ENCODE assay signal across 26 cellular contexts in genomic region chr11:83449338-83449913, GRCh38.
DNase-seq lines count a peak whose midpoint lies in the region; ATAC-seq, FAIRE-seq and TF ChIP-seq lines count a peak whose summit lies in the region.
"Had no signal": no experiment of that assay in that cellular context is flagged by ENCODE, and none has a peak within 500 bp of the region (broad histone marks: within the 10 kb centered on the region; RNA-seq: fewer than 3 reads in every experiment).

No MANE protein-coding gene starts in this region.

- peak; percentile 24 for FAIRE-seq in GM12892 (lab: Jason Lieb, UNC)
- FAIRE-seq: endothelial cell of umbilical vein had no signal

- H3K9ac ChIP-seq in endodermal cell (ENCODE audit: extremely low read depth, low read length, poor library complexity, severe bottlenecking): no peak overlapping the region

- 97 to 100% methylated on average over 1 to 4 of the region's 4 CpGs for WGBS in endodermal cell (ENCODE audit: insufficient coverage in 1 of 2, insufficient read length in 1 of 2), 2 experiments
- 83 to 85% methylated on average over 4 of the region's 4 CpGs for WGBS in sigmoid colon, 2 donors

- H3K27ac ChIP-seq in endodermal cell (ENCODE audit: low read depth, low read length) (no peak overlapping the region), sigmoid colon (no peak overlapping the region)
- H3K27ac ChIP-seq: foreskin keratinocyte, uterus, VCaP had no signal

- H3K27me3 ChIP-seq in endodermal cell (ENCODE audit: control insufficient read depth, insufficient read depth, low read length, poor library complexity, severe bottlenecking) (no peaks in the 10 kb centered on the region), sigmoid colon (no peaks in the 10 kb centered on the region)
- H3K27me3 ChIP-seq: foreskin keratinocyte, uterus had no signal

- DNase-seq in GM12892 (ENCODE audit: insufficient read length): no peak
- DNase-seq in endodermal cell: no peak
- DNase-seq in sigmoid colon: no peak
- no peak for DNase-seq in WTC11 (ENCODE audit: low spot score)
- DNase-seq in mucosa of descending colon: no peak
- DNase-seq in foreskin melanocyte: no peak
- DNase-seq: activated CD4-positive, alpha-beta memory T cell treated with anti-CD3 and anti-CD28 coated beads, Interleukin-2, amount 10 ng/mL, durations not matched to agents 7 days and 5 days; activated naive CD8-positive, alpha-beta T cell treated with anti-CD3 and anti-CD28 coated beads, Interleukin-2, amount 10 ng/mL, durations not matched to agents 7 days and 5 days; activated T-cell treated with anti-CD3 and anti-CD28 coated beads, Interleukin-2, amount 50 U/mL, for 72 hours; CD8-positive, alpha-beta T cell; kidney glomerular epithelial cell; naive thymus-derived CD8-positive, alpha-beta T cell; NCI-H1694; NCI-H345; posterior cingulate gyrus; stimulated activated CD4-positive, alpha-beta T cell treated with anti-CD3 and anti-CD28 coated beads, Interleukin-4, amount 100 ng/mL, for 4 hours; substantia nigra; T-helper 1 cell; uterus had no signal

- TF ChIP-seq EP300 in sigmoid colon (IDR thresholded peaks at IDR 0.05): no peak

- H3K4me1 ChIP-seq in endodermal cell (ENCODE audit: control insufficient read depth, insufficient read depth, low read length): no peaks in the 10 kb centered on the region
- H3K4me1 ChIP-seq in sigmoid colon: no peaks in the 10 kb centered on the region
- H3K4me1 ChIP-seq in mucosa of descending colon (ENCODE audit: low read depth): no peaks in the 10 kb centered on the region
- H3K4me1 ChIP-seq: foreskin keratinocyte, uterus had no signal

- H3K36me3 ChIP-seq in endodermal cell (ENCODE audit: control insufficient read depth, insufficient read depth, low read length) (no peaks in the 10 kb centered on the region), sigmoid colon (no peaks in the 10 kb centered on the region), mucosa of descending colon (ENCODE audit: low read depth) (no peaks in the 10 kb centered on the region)
- H3K36me3 ChIP-seq: uterus had no signal

- intact Hi-C loops in sigmoid colon (cut with DNase I): no loop called here
- intact Hi-C loops in mucosa of descending colon (cut with DNase I, micrococcal nuclease): no loop called here

- TF ChIP-seq POLR2A in GM12892 (IDR thresholded peaks at IDR 0.05; ENCODE audit: low read depth, low read length) (no peak), sigmoid colon (IDR thresholded peaks at IDR 0.05) (no peak)

- CTCF ChIA-PET in WTC11 (lab: Charles Lee): no interaction called here

- H3K9me3 Mint-ChIP-seq in endodermal cell (peaks cover 10% of the 10 kb centered on the region), WTC11 (peaks cover 7% of the 10 kb centered on the region)
- H3K9me3 Mint-ChIP-seq: activated CD4-positive, alpha-beta memory T cell treated with anti-CD3 and anti-CD28 coated beads, Interleukin-2, amount 10 ng/mL, durations not matched to agents 7 days and 5 days; activated naive CD8-positive, alpha-beta T cell treated with anti-CD3 and anti-CD28 coated beads, Interleukin-2, amount 10 ng/mL, durations not matched to agents 7 days and 5 days; activated T-cell treated with anti-CD3 and anti-CD28 coated beads, Interleukin-2, amount 50 U/mL, for 72 hours; CD8-positive, alpha-beta T cell; memory B cell; naive thymus-derived CD8-positive, alpha-beta T cell had no signal

- no peaks in the 10 kb centered on the region for H3K27me3 Mint-ChIP-seq in endodermal cell (ENCODE audit: insufficient read depth)
- H3K27me3 Mint-ChIP-seq in WTC11 (ENCODE audit: low read depth): peaks cover 7% of the 10 kb centered on the region; the same call in 1 of the 2 replicates
- H3K27me3 Mint-ChIP-seq: activated CD4-positive, alpha-beta memory T cell treated with anti-CD3 and anti-CD28 coated beads, Interleukin-2, amount 10 ng/mL, durations not matched to agents 7 days and 5 days had no signal

- H3K4me3 Mint-ChIP-seq in endodermal cell (no peak overlapping the region), WTC11 (no peak overlapping the region)
- H3K4me3 Mint-ChIP-seq: activated CD4-positive, alpha-beta memory T cell treated with anti-CD3 and anti-CD28 coated beads, Interleukin-2, amount 10 ng/mL, durations not matched to agents 7 days and 5 days; activated naive CD8-positive, alpha-beta T cell treated with anti-CD3 and anti-CD28 coated beads, Interleukin-2, amount 10 ng/mL, durations not matched to agents 7 days and 5 days; activated T-cell treated with anti-CD3 and anti-CD28 coated beads, Interleukin-2, amount 50 U/mL, for 72 hours; CD8-positive, alpha-beta T cell; memory B cell; naive thymus-derived CD8-positive, alpha-beta T cell had no signal

- H3K36me3 Mint-ChIP-seq in endodermal cell (ENCODE audit: low read depth): peaks cover 34% of the 10 kb centered on the region
- H3K36me3 Mint-ChIP-seq in WTC11: peaks cover 4% of the 10 kb centered on the region; the same call in 1 of the 2 replicates
- H3K36me3 Mint-ChIP-seq: activated naive CD8-positive, alpha-beta T cell treated with anti-CD3 and anti-CD28 coated beads, Interleukin-2, amount 10 ng/mL, durations not matched to agents 7 days and 5 days; CD8-positive, alpha-beta T cell; memory B cell; naive thymus-derived CD8-positive, alpha-beta T cell had no signal

- H3K4me1 Mint-ChIP-seq in endodermal cell (no peaks in the 10 kb centered on the region), WTC11 (no peaks in the 10 kb centered on the region)
- H3K4me1 Mint-ChIP-seq: activated CD4-positive, alpha-beta memory T cell treated with anti-CD3 and anti-CD28 coated beads, Interleukin-2, amount 10 ng/mL, durations not matched to agents 7 days and 5 days; activated naive CD8-positive, alpha-beta T cell treated with anti-CD3 and anti-CD28 coated beads, Interleukin-2, amount 10 ng/mL, durations not matched to agents 7 days and 5 days; memory B cell; naive thymus-derived CD8-positive, alpha-beta T cell had no signal

- POLR2A ChIA-PET in WTC11 (lab: Charles Lee): no interaction called here

- H3K27ac Mint-ChIP-seq in endodermal cell: no peak overlapping the region
- H3K27ac Mint-ChIP-seq in WTC11: no peak overlapping the region
- H3K27ac Mint-ChIP-seq: activated CD4-positive, alpha-beta memory T cell treated with anti-CD3 and anti-CD28 coated beads, Interleukin-2, amount 10 ng/mL, durations not matched to agents 7 days and 5 days; activated naive CD8-positive, alpha-beta T cell treated with anti-CD3 and anti-CD28 coated beads, Interleukin-2, amount 10 ng/mL, durations not matched to agents 7 days and 5 days; activated T-cell treated with anti-CD3 and anti-CD28 coated beads, Interleukin-2, amount 50 U/mL, for 72 hours; CD8-positive, alpha-beta T cell; memory B cell; naive thymus-derived CD8-positive, alpha-beta T cell had no signal

- peak overlapping the region; percentile 65 for H3K4me3 ChIP-seq in endodermal cell (ENCODE audit: low read length)
- H3K4me3 ChIP-seq in sigmoid colon: no peak overlapping the region
- H3K4me3 ChIP-seq in mucosa of descending colon: no peak overlapping the region
- H3K4me3 ChIP-seq: smooth muscle cell, uterus had no signal

- TF ChIP-seq CTCF in endodermal cell (conservative IDR thresholded peaks at IDR 0.05) (no peak), sigmoid colon (IDR thresholded peaks at IDR 0.05) (no peak), WTC11 (IDR thresholded peaks at IDR 0.05) (no peak), mucosa of descending colon (IDR thresholded peaks at IDR 0.05) (no peak)

- peak; percentile 60 for ATAC-seq in GM21381 (IDR thresholded peaks at IDR 0.05; ENCODE audit: unreplicated experiment)
- ATAC-seq in HG03159 (IDR thresholded peaks at IDR 0.05; ENCODE audit: unreplicated experiment): peak; percentile 93
- ATAC-seq in WTC11: no peak
- ATAC-seq in mucosa of descending colon: no peak
- ATAC-seq: CD8-positive, alpha-beta T cell; naive thymus-derived CD8-positive, alpha-beta T cell had no signal

- H3K9me3 ChIP-seq in endodermal cell (ENCODE audit: control insufficient read depth, low read length): peaks cover 32% of the 10 kb centered on the region
- no peaks in the 10 kb centered on the region for H3K9me3 ChIP-seq in sigmoid colon
- no peaks in the 10 kb centered on the region for H3K9me3 ChIP-seq in mucosa of descending colon
- H3K9me3 ChIP-seq: uterus had no signal

TF ChIP-seq in WTC11, 78 proteins besides CTCF, POLR2A, EP300 and RAD21 (continues in another document):
- no peak for TF ChIP-seq TEAD4 (CRISPR knock-in tag; IDR thresholded peaks at IDR 0.05)
- TF ChIP-seq ZNF317 (CRISPR knock-in tag; IDR thresholded peaks at IDR 0.05; ENCODE audit: borderline replicate concordance, low read depth): no peak
- TF ChIP-seq HMGXB4 (CRISPR knock-in tag; IDR thresholded peaks at IDR 0.05): no peak
- TF ChIP-seq FOXK1 (CRISPR knock-in tag; IDR thresholded peaks at IDR 0.05): no peak
- TF ChIP-seq ATF2 (CRISPR knock-in tag; IDR thresholded peaks at IDR 0.05; ENCODE audit: borderline replicate concordance, low read depth): no peak
- TF ChIP-seq NFYB (CRISPR knock-in tag; conservative IDR thresholded peaks at IDR 0.05; ENCODE audit: low read depth): no peak
- TF ChIP-seq GABPB1 (CRISPR knock-in tag; IDR thresholded peaks at IDR 0.05): no peak
- no peak for TF ChIP-seq CBFB (CRISPR knock-in tag; IDR thresholded peaks at IDR 0.05; ENCODE audit: low read depth)

Comparison
In these comparisons a context has a peak if more than half of its experiments do, and no peak if none do; other contexts are left out.
1. ATAC-seq: peak in GM21381 (single experiment) and HG03159 (single experiment); none in WTC11 (single experiment) and mucosa of descending colon (single experiment).